ENCODE assay signal across 1 cellular context in genomic region chr1:87196110-87196509, GRCh38.
TF ChIP-seq lines count a peak whose summit lies in the region.

No MANE protein-coding gene starts in this region.

TF ChIP-seq in HEK293, 187 proteins besides CTCF, POLR2A, EP300 and RAD21 (continued from another document):
- TF ChIP-seq ZNF398 (tag by site-specific recombination; IDR thresholded peaks at IDR 0.05): 0 out of 2 replicates have a peak, but pooled peaks have one; percentile 30
